ENCODE assay signal across 18 cellular contexts in the genomic region with DNA sequence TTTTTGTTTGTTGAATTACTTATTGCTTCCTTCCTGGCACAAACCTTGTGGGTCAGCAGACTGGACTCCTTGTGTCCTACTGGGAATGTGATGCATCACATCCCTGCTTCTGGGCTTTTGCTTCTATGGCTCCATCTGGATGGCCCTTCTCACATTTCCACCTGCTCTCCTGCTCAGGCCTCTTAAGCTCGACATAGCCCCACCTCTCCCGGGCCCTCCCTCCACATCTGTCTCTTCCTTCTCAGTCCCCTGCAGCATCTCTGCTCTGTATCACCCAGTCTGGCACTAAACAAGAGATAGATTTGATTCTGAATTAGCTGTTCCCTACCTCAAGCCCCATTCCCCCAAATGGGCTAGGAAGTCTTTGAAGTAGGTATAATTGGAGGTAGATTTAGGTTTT.
"Had no signal": no experiment of that assay in that cellular context is flagged by ENCODE, and none has a peak within 500 bp of the region (broad histone marks: within the 10 kb centered on the region; RNA-seq: fewer than 3 reads in every experiment).

No MANE protein-coding gene starts in this region.

- H3K27me3 ChIP-seq: sigmoid colon, thyroid gland had no signal

- H3K4me3 ChIP-seq: dorsolateral prefrontal cortex, lower lobe of right lung, psoas muscle, sigmoid colon, stomach, thyroid gland had no signal

- H3K27ac ChIP-seq: dorsolateral prefrontal cortex, lower lobe of right lung, psoas muscle, sigmoid colon, stomach, thyroid gland had no signal

- DNase-seq: dorsolateral prefrontal cortex; effector CD4-positive, alpha-beta T cell; hypothalamus; left ventricle myocardium superior; lower lobe of right lung; naive thymus-derived CD8-positive, alpha-beta T cell; nephron progenitor cell; nucleus accumbens; posterior cingulate gyrus; psoas muscle; right cardiac atrium; sigmoid colon; stimulated activated CD4-positive, alpha-beta T cell treated with anti-CD3 and anti-CD28 coated beads, Interleukin-2, amount 100 ng/mL, for 24 hours; stimulated activated CD4-positive, alpha-beta T cell treated with anti-CD3 and anti-CD28 coated beads, Interleukin-4, amount 100 ng/mL, for 24 hours; stimulated activated naive CD4-positive, alpha-beta T cell treated with Interleukin-2 at 50 U/mL for 16 hours; stomach; thyroid gland had no signal

- H3K4me1 ChIP-seq: lower lobe of right lung, sigmoid colon, stomach, thyroid gland had no signal

- H3K36me3 ChIP-seq: lower lobe of right lung, sigmoid colon, stomach, thyroid gland had no signal

- ATAC-seq: left ventricle myocardium superior; lower lobe of right lung; naive thymus-derived CD8-positive, alpha-beta T cell; psoas muscle; right cardiac atrium; stimulated activated effector memory CD8-positive, alpha-beta T cell treated with anti-CD3 and anti-CD28 coated beads, Interleukin-12 subunit alpha, Interleukin-12 subunit beta, amount 100 ng/mL, for 72 hours had no signal

- H3K9me3 ChIP-seq: lower lobe of right lung, psoas muscle, sigmoid colon, stomach, thyroid gland had no signal
